Comparison of ENCODE assay signal across 15 cellular contexts in genomic region chr1:44084998-44085675, GRCh38. TPM values are rescaled to one million over a fixed set of nuclear protein-coding genes. Genes with fewer than 3 reads are reported as not detected.
DNase-seq lines count a peak whose midpoint lies in the region; ATAC-seq, FAIRE-seq and TF ChIP-seq lines count a peak whose summit lies in the region.
"Had no signal": no experiment of that assay in that cellular context is flagged by ENCODE, and none has a peak within 500 bp of the region (broad histone marks: within the 10 kb centered on the region; RNA-seq: fewer than 3 reads in every experiment).

No MANE protein-coding gene starts in this region.

- no peak overlapping the region for H3K4me3 ChIP-seq in fibroblast of the aortic adventitia (ENCODE audit: low read depth, low read length)

- intact Hi-C loops in posterior cingulate gyrus (cut with DNase I), result no loop called here

- peak; percentile 42 for DNase-seq in H54 (ENCODE audit: insufficient read length, low spot score)
- peak; percentile 89 for DNase-seq in fibroblast of the aortic adventitia (ENCODE audit: low read depth)
- DNase-seq in urothelium cell line (ENCODE audit: low spot score), result peak; percentile 47
- DNase-seq in GOT3 (lab: John Stamatoyannopoulos, UW), result no peak
- no peak for DNase-seq in posterior cingulate gyrus
- DNase-seq: activated CD8-positive, alpha-beta memory T cell treated with anti-CD3 and anti-CD28 coated beads, Interleukin-2, amount 10 ng/mL, durations not matched to agents 7 days and 5 days; activated naive CD8-positive, alpha-beta T cell treated with anti-CD3 and anti-CD28 coated beads, Interleukin-2, amount 10 ng/mL, durations not matched to agents 7 days and 5 days; effector memory CD8-positive, alpha-beta T cell; NCI-H187 treated with DMSO at 0.1 percent for 48 hours; right cardiac atrium had no signal

- no peak for TF ChIP-seq CTCF in fibroblast of the aortic adventitia (IDR thresholded peaks at IDR 0.05; ENCODE audit: insufficient read depth, low read length)

- FAIRE-seq in H54 (lab: Jason Lieb, UNC) (peak; percentile 77), urothelium cell line (lab: Jason Lieb, UNC) (peak; percentile 44)

- no peak for TF ChIP-seq POLR2A in H54 (IDR thresholded peaks at IDR 0.05; ENCODE audit: low read depth, low read length)

- peak; percentile 44; the same call in 1 of the 3 replicates for ATAC-seq in SK-N-SH treated with all-trans-retinoic acid at 6 μM for 48 hours
- no peak for ATAC-seq in GM21737 (IDR thresholded peaks at IDR 0.05; ENCODE audit: unreplicated experiment)
- ATAC-seq: activated CD8-positive, alpha-beta memory T cell treated with anti-CD3 and anti-CD28 coated beads, Interleukin-2, amount 10 ng/mL, durations not matched to agents 7 days and 5 days; effector memory CD8-positive, alpha-beta T cell; right cardiac atrium had no signal

TF ChIP-seq in SK-N-SH treated with all-trans-retinoic acid at 6 μM for 48 hours, 23 proteins besides CTCF, POLR2A, EP300 and RAD21:
- no peak for TF ChIP-seq ZFP3 (CRISPR knock-in tag; IDR thresholded peaks at IDR 0.05)
- TF ChIP-seq ZNF8 (CRISPR knock-in tag; IDR thresholded peaks at IDR 0.05), result no peak
- TF ChIP-seq ISL1 (CRISPR knock-in tag; IDR thresholded peaks at IDR 0.05), result no peak
- TF ChIP-seq ESRRG (CRISPR knock-in tag; IDR thresholded peaks at IDR 0.05), result no peak
- TF ChIP-seq ZC3H10 (CRISPR knock-in tag; IDR thresholded peaks at IDR 0.05), result no peak
- TF ChIP-seq PATZ1 (CRISPR knock-in tag; IDR thresholded peaks at IDR 0.05; ENCODE audit: borderline replicate concordance), result no peak
- TF ChIP-seq CSRNP3 (CRISPR knock-in tag; IDR thresholded peaks at IDR 0.05), result no peak
- TF ChIP-seq ZFP30 (CRISPR knock-in tag; IDR thresholded peaks at IDR 0.05), result no peak
- TF ChIP-seq TOX (CRISPR knock-in tag; IDR thresholded peaks at IDR 0.05; ENCODE audit: borderline replicate concordance), result no peak
- TF ChIP-seq ZNF565 (CRISPR knock-in tag; conservative IDR thresholded peaks at IDR 0.05; ENCODE audit: low read depth), result no peak
- TF ChIP-seq PPARA (CRISPR knock-in tag; IDR thresholded peaks at IDR 0.05; ENCODE audit: borderline replicate concordance), result no peak
- TF ChIP-seq SNAI2 (CRISPR knock-in tag; IDR thresholded peaks at IDR 0.05), result no peak
- no peak for TF ChIP-seq RARB (CRISPR knock-in tag; IDR thresholded peaks at IDR 0.05)
- TF ChIP-seq ARNTL (CRISPR knock-in tag; IDR thresholded peaks at IDR 0.05; ENCODE audit: borderline replicate concordance, low read depth), result no peak
- TF ChIP-seq GLIS3 (CRISPR knock-in tag; IDR thresholded peaks at IDR 0.05), result no peak
- TF ChIP-seq TSHZ2 (CRISPR knock-in tag; IDR thresholded peaks at IDR 0.05), result no peak
- no peak for TF ChIP-seq ZNF70 (CRISPR knock-in tag; IDR thresholded peaks at IDR 0.05)
- no peak for TF ChIP-seq BACH2 (CRISPR knock-in tag; IDR thresholded peaks at IDR 0.05; ENCODE audit: borderline replicate concordance)
- no peak for TF ChIP-seq CREB5 (CRISPR knock-in tag; IDR thresholded peaks at IDR 0.05; ENCODE audit: low read depth)
- TF ChIP-seq TCF4 (CRISPR knock-in tag; IDR thresholded peaks at IDR 0.05; ENCODE audit: borderline replicate concordance), result no peak

RNA-seq across cellular contexts. Expression of gene KLF17, which starts 33.5 kb away (rescaled TPM):
- total RNA-seq in fibroblast of the aortic adventitia (ENCODE audit: low replicate concordance), result 0.27 and 1.1 TPM in 2 replicates
- total RNA-seq: activated CD8-positive, alpha-beta memory T cell treated with anti-CD3 and anti-CD28 coated beads, Interleukin-2, amount 10 ng/mL, durations not matched to agents 7 days and 5 days; activated naive CD8-positive, alpha-beta T cell treated with anti-CD3 and anti-CD28 coated beads, Interleukin-2, amount 10 ng/mL, durations not matched to agents 7 days and 5 days; G401; OCI-LY7; right cardiac atrium had no signal

RNA-seq across cellular contexts. Expression of gene SLC6A9, which starts 53.9 kb away (rescaled TPM):
- total RNA-seq in fibroblast of the aortic adventitia (ENCODE audit: low replicate concordance), result 6.8 and 25.9 TPM in 2 replicates

RNA-seq across cellular contexts. Expression of gene KLF18, which starts 56.3 kb away (rescaled TPM):
- total RNA-seq in fibroblast of the aortic adventitia (ENCODE audit: low replicate concordance), result not detected in 2 replicates
- total RNA-seq: activated CD8-positive, alpha-beta memory T cell treated with anti-CD3 and anti-CD28 coated beads, Interleukin-2, amount 10 ng/mL, durations not matched to agents 7 days and 5 days; activated naive CD8-positive, alpha-beta T cell treated with anti-CD3 and anti-CD28 coated beads, Interleukin-2, amount 10 ng/mL, durations not matched to agents 7 days and 5 days; G401; OCI-LY7; right cardiac atrium; temporal lobe had no signal

Comparison
In these comparisons a context has a peak if more than half of its experiments do, and no peak if none do; other contexts are left out.
1. DNase-seq: peak in H54 (single experiment), fibroblast of the aortic adventitia (single experiment) and urothelium cell line (single experiment); none in GOT3 (single experiment) and posterior cingulate gyrus (0 of 10).